In the genomic region with DNA sequence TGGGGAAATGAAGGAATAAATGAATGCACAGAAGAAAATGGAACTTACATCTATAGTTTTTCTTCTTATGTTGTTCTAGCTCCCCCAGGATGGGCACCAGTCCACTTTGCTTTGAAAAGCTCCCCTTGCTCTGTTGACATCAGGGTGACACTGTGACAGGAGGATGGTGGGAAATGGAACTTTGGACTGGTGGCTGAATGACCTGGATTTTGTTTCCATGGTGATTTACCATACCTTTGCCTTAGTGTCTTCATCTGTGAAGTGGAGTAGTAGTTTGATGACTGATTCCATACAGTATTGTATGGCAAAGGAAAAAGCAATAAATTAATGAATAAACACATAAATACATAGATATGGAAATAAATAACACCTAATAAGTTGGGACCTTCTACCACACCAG, we compare ENCODE assay signal across 27 cellular contexts.
"Had no signal": no experiment of that assay in that cellular context is flagged by ENCODE, and none has a peak within 500 bp of the region (broad histone marks: within the 10 kb centered on the region; RNA-seq: fewer than 3 reads in every experiment).

No MANE protein-coding gene starts in this region.

- H3K27ac ChIP-seq: colonic mucosa, epithelial cell of prostate, esophagus squamous epithelium, gastrocnemius medialis, heart right ventricle, left ventricle myocardium inferior, lower lobe of right lung had no signal

- DNase-seq: colonic mucosa; cortex of kidney; effector CD8-positive, alpha-beta T cell; effector memory CD8-positive, alpha-beta T cell; endodermal cell; erythroblast; esophagus squamous epithelium; foreskin fibroblast; foreskin melanocyte; gastrocnemius medialis; glutamatergic neuron; head of caudate nucleus; heart right ventricle; hypothalamus; immature natural killer cell; islet precursor cell; kidney; kidney glomerular epithelial cell; left colon; left ventricle myocardium inferior; lower lobe of right lung; mesenchymal stem cell; mucosa of descending colon; naive B cell had no signal

- H3K36me3 ChIP-seq: colonic mucosa, esophagus squamous epithelium, gastrocnemius medialis, heart right ventricle, left ventricle myocardium inferior, lower lobe of right lung had no signal

- H3K27me3 ChIP-seq: colonic mucosa, esophagus squamous epithelium, gastrocnemius medialis, heart right ventricle had no signal

- H3K4me1 ChIP-seq: colonic mucosa, gastrocnemius medialis, heart right ventricle, left ventricle myocardium inferior, lower lobe of right lung had no signal

- H3K9me3 ChIP-seq: colonic mucosa, esophagus squamous epithelium, gastrocnemius medialis, heart right ventricle, left ventricle myocardium inferior, lower lobe of right lung, mucosa of descending colon had no signal

- ATAC-seq: effector memory CD8-positive, alpha-beta T cell; esophagus mucosa; gastrocnemius medialis; heart right ventricle; left colon; lower lobe of right lung; mucosa of descending colon had no signal

- H3K4me3 ChIP-seq: colonic mucosa, esophagus squamous epithelium, gastrocnemius medialis, heart right ventricle, left ventricle myocardium inferior, lower lobe of right lung, mucosa of descending colon had no signal

- FAIRE-seq: endometrium, kidney had no signal
